21 cellular contexts compared by ENCODE assay signal in genomic region chr15:88193415-88193814, GRCh38.
A peak's percentile ranks its signal among the peaks of the same experiment; 100 is the strongest.
DNase-seq lines count a peak whose midpoint lies in the region; ATAC-seq and TF ChIP-seq lines count a peak whose summit lies in the region.
"Had no signal": no experiment of that assay in that cellular context is flagged by ENCODE, and none has a peak within 500 bp of the region (broad histone marks: within the 10 kb centered on the region; RNA-seq: fewer than 3 reads in every experiment).

No MANE protein-coding gene starts in this region.

- no peak overlapping the region for H3K27ac ChIP-seq in upper lobe of right lung
- H3K27ac ChIP-seq: epithelial cell of prostate, HL-60 had no signal

- no peak for TF ChIP-seq POLR2A in NB4 (IDR thresholded peaks at IDR 0.05; ENCODE audit: extremely low read depth, insufficient read length)

- H3K27me3 ChIP-seq in upper lobe of right lung: no peaks in the 10 kb centered on the region

- H3K36me3 ChIP-seq in upper lobe of right lung: no peaks in the 10 kb centered on the region

- H3K9me3 ChIP-seq in upper lobe of right lung: no peaks in the 10 kb centered on the region

- no peaks in the 10 kb centered on the region for H3K4me1 ChIP-seq in upper lobe of right lung

- peak; percentile 8; the same call in 1 of the 2 replicates for TF ChIP-seq CTCF in AG10803 (conservative IDR thresholded peaks at IDR 0.05; ENCODE audit: low read length)
- 0 out of 2 replicates have a peak, but pooled peaks have one; percentile 30 for TF ChIP-seq CTCF in GM12875 (IDR thresholded peaks at IDR 0.05; ENCODE audit: borderline replicate concordance, insufficient read depth, low read depth, low read length)
- TF ChIP-seq CTCF in NB4 (IDR thresholded peaks at IDR 0.05; ENCODE audit: low read depth, low read length): no peak
- TF ChIP-seq CTCF in upper lobe of right lung (IDR thresholded peaks at IDR 0.05): no peak

- ATAC-seq in upper lobe of right lung: no peak
- no peak for ATAC-seq in HG03469 (IDR thresholded peaks at IDR 0.05; ENCODE audit: unreplicated experiment)
- ATAC-seq in GM21390 (IDR thresholded peaks at IDR 0.05; ENCODE audit: unreplicated experiment): no peak
- ATAC-seq: left cardiac atrium had no signal

- DNase-seq in AG10803 (ENCODE audit: low read depth) (no peak), NB4 (ENCODE audit: low read depth) (peak; percentile 12), iPS-NIHi11 (ENCODE audit: low spot score) (peak; percentile 45), GOT3 (lab: John Stamatoyannopoulos, UW) (no peak), upper lobe of right lung (no peak)
- DNase-seq: ACHN; activated CD4-positive, alpha-beta T cell treated with anti-CD3 and anti-CD28 coated beads, Interleukin-2, amount 10 ng/mL, durations not matched to agents 24 days and 14 days; activated CD8-positive, alpha-beta memory T cell treated with anti-CD3 and anti-CD28 coated beads, Interleukin-2, amount 50 U/mL, for 4 hours; activated effector memory CD4-positive, alpha-beta T cell treated with anti-CD3 and anti-CD28 coated beads, Interleukin-2, amount 50 U/mL, for 16 hours; DMS53; foreskin melanocyte; left cardiac atrium; NCI-H1048; NCI-H2081; NCI-H510A; stimulated activated CD8-positive, alpha-beta memory T cell treated with anti-CD3 and anti-CD28 coated beads, Interleukin-4, amount 100 ng/mL, for 48 hours had no signal

- intact Hi-C loops in upper lobe of right lung (cut with DNase I): no loop called here

- H3K4me3 ChIP-seq in AG10803 (ENCODE audit: low read length) (no peak overlapping the region), GM12875 (ENCODE audit: low read depth, low read length) (no peak overlapping the region), NB4 (ENCODE audit: low read depth, low read length) (no peak overlapping the region), upper lobe of right lung (no peak overlapping the region)

Comparison
In these comparisons a context has a peak if more than half of its experiments do, and no peak if none do; other contexts are left out.
1. DNase-seq: peak in NB4 (single experiment) and iPS-NIHi11 (single experiment); none in AG10803 (single experiment), GOT3 (single experiment) and upper lobe of right lung (single experiment).
2. CTCF ChIP-seq: peak in AG10803 (single experiment) and GM12875 (single experiment); none in NB4 (single experiment) and upper lobe of right lung (single experiment).